ENCODE assay signal across 19 cellular contexts in genomic region chr3:127585163-127585812, GRCh38. TPM values are rescaled to one million over a fixed set of nuclear protein-coding genes. Genes with fewer than 3 reads are reported as not detected.
DNase-seq lines count a peak whose midpoint lies in the region; TF ChIP-seq lines count a peak whose summit lies in the region.
"Had no signal": no experiment of that assay in that cellular context is flagged by ENCODE, and none has a peak within 500 bp of the region (broad histone marks: within the 10 kb centered on the region; RNA-seq: fewer than 3 reads in every experiment).

No MANE protein-coding gene starts in this region.

- no peak for DNase-seq in activated T-cell treated with anti-CD3 and anti-CD28 coated beads, Interleukin-2, amount 50 U/mL, for 24 hours
- no peak for DNase-seq in activated T-cell treated with anti-CD3 and anti-CD28 coated beads, Interleukin-2, amount 50 U/mL, for 1 hour
- DNase-seq in adipocyte (ENCODE audit: low read depth) (peak; percentile 12), glutamatergic neuron (no peak), type B pancreatic cell (ENCODE audit: extremely low spot score, unreplicated experiment) (no peak), GM19238 (ENCODE audit: insufficient read length, low spot score) (no peak), RPMI8226 (no peak), lower leg skin (ENCODE audit: low spot score in 2 of 2) (no peak)
- DNase-seq: activated CD4-positive, alpha-beta T cell treated with anti-CD3 and anti-CD28 coated beads for 36 hours; activated gamma-delta T cell treated with Interleukin-2 at 50 U/mL for 16 hours; DND-41; gastrocnemius medialis; left ventricle myocardium superior; NCI-H146; occipital lobe; stimulated activated CD4-positive, alpha-beta T cell treated with anti-CD3 and anti-CD28 coated beads, Interleukin-15, amount 100 ng/mL, for 24 hours; tibial artery had no signal

- H3K9me3 Mint-ChIP-seq in activated T-cell treated with anti-CD3 and anti-CD28 coated beads, Interleukin-2, amount 50 U/mL, for 24 hours: no peaks in the 10 kb centered on the region
- H3K9me3 Mint-ChIP-seq in glutamatergic neuron (ENCODE audit: unreplicated experiment): peaks cover 6% of the 10 kb centered on the region
- H3K9me3 Mint-ChIP-seq in type B pancreatic cell: no peaks in the 10 kb centered on the region
- H3K9me3 Mint-ChIP-seq: stimulated activated memory B cell treated with anti-CD40 and anti-IgM and Interleukin-4, amounts not matched to agents 10 μg/mL and 1 μg/mL and 100 μg/mL, for 72 hours had no signal

- no peak overlapping the region for H3K4me3 Mint-ChIP-seq in activated T-cell treated with anti-CD3 and anti-CD28 coated beads, Interleukin-2, amount 50 U/mL, for 24 hours
- H3K4me3 Mint-ChIP-seq in glutamatergic neuron (ENCODE audit: unreplicated experiment) (peak overlapping the region; percentile 13), type B pancreatic cell (peak overlapping the region; percentile 48)
- H3K4me3 Mint-ChIP-seq: activated CD4-positive, alpha-beta T cell treated with anti-CD3 and anti-CD28 coated beads for 36 hours; stimulated activated memory B cell treated with anti-CD40 and anti-IgM and Interleukin-4, amounts not matched to agents 10 μg/mL and 1 μg/mL and 100 μg/mL, for 72 hours had no signal

- no peaks in the 10 kb centered on the region for H3K9me3 ChIP-seq in adipocyte (ENCODE audit: control insufficient read depth, low read length)
- H3K9me3 ChIP-seq: gastrocnemius medialis, tibial artery had no signal

- 60 to 62% methylated on average over 4 of the region's 4 CpGs for WGBS in lower leg skin, 2 donors

- no peaks in the 10 kb centered on the region for H3K27me3 Mint-ChIP-seq in activated T-cell treated with anti-CD3 and anti-CD28 coated beads, Interleukin-2, amount 50 U/mL, for 24 hours
- H3K27me3 Mint-ChIP-seq in glutamatergic neuron (ENCODE audit: unreplicated experiment) (peaks cover 12% of the 10 kb centered on the region), type B pancreatic cell (no peaks in the 10 kb centered on the region)
- H3K27me3 Mint-ChIP-seq: activated CD4-positive, alpha-beta T cell treated with anti-CD3 and anti-CD28 coated beads for 36 hours; stimulated activated memory B cell treated with anti-CD40 and anti-IgM and Interleukin-4, amounts not matched to agents 10 μg/mL and 1 μg/mL and 100 μg/mL, for 72 hours had no signal

- TF ChIP-seq CTCF in glutamatergic neuron (IDR thresholded peaks at IDR 0.05; ENCODE audit: partially characterized antibody, unreplicated experiment): no peak
- no peak for TF ChIP-seq CTCF in type B pancreatic cell (conservative IDR thresholded peaks at IDR 0.05)
- TF ChIP-seq CTCF in lower leg skin (IDR thresholded peaks at IDR 0.05): no peak

- TF ChIP-seq POLR2A in lower leg skin (IDR thresholded peaks at IDR 0.05): no peak

- H3K4me3 ChIP-seq in adipocyte (ENCODE audit: low read length) (no peak overlapping the region), lower leg skin (ENCODE audit: low read depth, poor library complexity, severe bottlenecking) (no peak overlapping the region)
- H3K4me3 ChIP-seq: coronary artery, gastrocnemius medialis, tibial artery had no signal

- no peak overlapping the region for H3K9ac ChIP-seq in adipocyte (ENCODE audit: low read length)

- peaks cover 45% of the 10 kb centered on the region for H3K4me1 ChIP-seq in adipocyte (ENCODE audit: control insufficient read depth, insufficient read depth, low read length)

- H3K27ac Mint-ChIP-seq in activated T-cell treated with anti-CD3 and anti-CD28 coated beads, Interleukin-2, amount 50 U/mL, for 24 hours: peak overlapping the region; percentile 56
- H3K27ac Mint-ChIP-seq in glutamatergic neuron (ENCODE audit: unreplicated experiment): no peak overlapping the region
- peak overlapping the region; percentile 76 for H3K27ac Mint-ChIP-seq in type B pancreatic cell
- H3K27ac Mint-ChIP-seq: activated CD4-positive, alpha-beta T cell treated with anti-CD3 and anti-CD28 coated beads for 36 hours; stimulated activated memory B cell treated with anti-CD40 and anti-IgM and Interleukin-4, amounts not matched to agents 10 μg/mL and 1 μg/mL and 100 μg/mL, for 72 hours had no signal

- peaks cover 46% of the 10 kb centered on the region for H3K4me1 Mint-ChIP-seq in activated T-cell treated with anti-CD3 and anti-CD28 coated beads, Interleukin-2, amount 50 U/mL, for 24 hours (ENCODE audit: low read depth)
- H3K4me1 Mint-ChIP-seq in glutamatergic neuron (ENCODE audit: low read depth, unreplicated experiment) (peaks cover 11% of the 10 kb centered on the region), type B pancreatic cell (ENCODE audit: unreplicated experiment) (peaks cover 13% of the 10 kb centered on the region)

- no peaks in the 10 kb centered on the region for H3K27me3 ChIP-seq in adipocyte (replicated peaks; ENCODE audit: control insufficient read depth, insufficient read depth, low read length)
- H3K27me3 ChIP-seq: gastrocnemius medialis, tibial artery had no signal

- peaks cover 5% of the 10 kb centered on the region for H3K36me3 ChIP-seq in adipocyte (ENCODE audit: control insufficient read depth, insufficient read depth, low read length, severe bottlenecking)
- H3K36me3 ChIP-seq: gastrocnemius medialis had no signal

- intact Hi-C loops in lower leg skin (cut with DNase I; ENCODE audit: low total_unique reads): no loop called here

- H3K36me3 Mint-ChIP-seq in activated T-cell treated with anti-CD3 and anti-CD28 coated beads, Interleukin-2, amount 50 U/mL, for 24 hours (ENCODE audit: low read depth): peaks cover 40% of the 10 kb centered on the region
- H3K36me3 Mint-ChIP-seq in glutamatergic neuron (ENCODE audit: unreplicated experiment) (no peaks in the 10 kb centered on the region), type B pancreatic cell (no peaks in the 10 kb centered on the region)

RNA-seq across cellular contexts. Expression of gene TPRA1, which starts 5.2 kb away (rescaled TPM):
- total RNA-seq in glutamatergic neuron (ENCODE audit: unreplicated experiment) (21.2 TPM), type B pancreatic cell (ENCODE audit: low replicate concordance) (35.2 and 42.3 TPM in 2 replicates), lower leg skin (10 to 100 TPM; 57.3 to 87.5 (median 82.4) TPM)

RNA-seq across cellular contexts. Expression of gene MCM2, which starts 12.9 kb away (rescaled TPM):
- total RNA-seq in glutamatergic neuron (ENCODE audit: unreplicated experiment): 21.3 TPM
- 51.9 and 118 TPM in 2 replicates for total RNA-seq in type B pancreatic cell (ENCODE audit: low replicate concordance)
- total RNA-seq in lower leg skin: 10 to 100 TPM in 3 of 4 donors, 1 to 10 TPM in 1; 5.8 to 19.6 (median 14.3) TPM

RNA-seq across cellular contexts. Expression of gene PODXL2, which starts 43.7 kb away (rescaled TPM):
- total RNA-seq in glutamatergic neuron (ENCODE audit: unreplicated experiment): 139 TPM
- total RNA-seq in type B pancreatic cell (ENCODE audit: low replicate concordance): 24.8 and 48.9 TPM in 2 replicates
- 10 to 100 TPM in 2 of 4 donors, 1 to 10 TPM in 2; 7.1 to 14.5 (median 9.2) TPM for total RNA-seq in lower leg skin
